ENCODE assay signal across 14 cellular contexts in the genomic region with DNA sequence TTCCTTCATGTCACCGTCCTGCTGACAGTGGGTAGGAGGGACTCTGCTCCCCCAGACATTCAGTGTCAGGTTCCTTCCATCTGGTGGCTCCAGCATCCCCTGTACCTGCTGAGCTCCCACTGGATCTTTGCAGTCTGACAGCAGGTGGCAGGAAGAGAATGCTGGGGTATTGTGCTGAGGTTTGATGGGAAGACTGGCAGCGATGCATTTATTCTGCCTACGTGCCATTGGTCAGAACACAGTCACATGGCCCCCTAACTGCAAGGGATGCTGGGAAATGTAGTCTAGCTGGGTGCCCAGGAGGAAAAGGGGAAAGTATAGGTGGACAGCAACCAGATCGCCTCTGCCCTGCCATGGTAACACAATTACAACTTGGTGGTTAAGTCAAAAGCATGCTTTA. TPM values are rescaled to one million over a fixed set of nuclear protein-coding genes. Genes with fewer than 3 reads are reported as not detected.
DNase-seq lines count a peak whose midpoint lies in the region; ATAC-seq and TF ChIP-seq lines count a peak whose summit lies in the region.
"Had no signal": no experiment of that assay in that cellular context is flagged by ENCODE, and none has a peak within 500 bp of the region (broad histone marks: within the 10 kb centered on the region; RNA-seq: fewer than 3 reads in every experiment).

No MANE protein-coding gene starts in this region.

- H3K27me3 Mint-ChIP-seq in osteocyte (ENCODE audit: unreplicated experiment): peaks cover 34% of the 10 kb centered on the region

- ATAC-seq in HG03378 (IDR thresholded peaks at IDR 0.05; ENCODE audit: unreplicated experiment): no peak
- ATAC-seq: activated naive CD4-positive, alpha-beta T cell treated with anti-CD3 and anti-CD28 coated beads, Interleukin-2, amount 50 U/mL, for 72 hours had no signal

- H3K27ac Mint-ChIP-seq in osteocyte (ENCODE audit: unreplicated experiment): no peak overlapping the region
- H3K27ac Mint-ChIP-seq: activated CD4-positive, alpha-beta memory T cell treated with anti-CD3 and anti-CD28 coated beads, Interleukin-2, amount 10 ng/mL, durations not matched to agents 7 days and 5 days; activated naive CD4-positive, alpha-beta T cell treated with anti-CD3 and anti-CD28 coated beads, Interleukin-2, amount 50 U/mL, for 72 hours had no signal

- DNase-seq in stimulated activated CD4-positive, alpha-beta T cell treated with anti-CD3 and anti-CD28 coated beads, Interleukin-15, amount 100 ng/mL, for 24 hours: peak; percentile 3
- no peak for DNase-seq in stimulated activated CD4-positive, alpha-beta T cell treated with anti-CD3 and anti-CD28 coated beads, Interleukin-4, amount 100 ng/mL, for 1 hour
- DNase-seq in NCI-H69 (lab: John Stamatoyannopoulos, UW) (peak; percentile 48), epithelial cell of esophagus (ENCODE audit: low read depth) (peak; percentile 19), thyroid gland (no peak), HK-2 (ENCODE audit: unreplicated experiment) (no peak), osteocyte (ENCODE audit: extremely low spot score, unreplicated experiment) (no peak)
- DNase-seq: activated CD4-positive, alpha-beta memory T cell treated with anti-CD3 and anti-CD28 coated beads, Interleukin-2, amount 10 ng/mL, durations not matched to agents 7 days and 5 days; KBM-7; NCI-H446 treated with DMSO at 0.1 percent for 48 hours had no signal

- no peaks in the 10 kb centered on the region for H3K9me3 Mint-ChIP-seq in osteocyte (ENCODE audit: unreplicated experiment)

- 77 to 87% methylated on average over 4 of the region's 4 CpGs for WGBS in thyroid gland, 2 donors

- TF ChIP-seq POLR2A in thyroid gland (IDR thresholded peaks at IDR 0.05): no peak

- H3K4me3 Mint-ChIP-seq in osteocyte (ENCODE audit: unreplicated experiment): no peak overlapping the region
- H3K4me3 Mint-ChIP-seq: activated CD4-positive, alpha-beta memory T cell treated with anti-CD3 and anti-CD28 coated beads, Interleukin-2, amount 10 ng/mL, durations not matched to agents 7 days and 5 days had no signal

- H3K27ac ChIP-seq in thyroid gland: no peak overlapping the region
- H3K27ac ChIP-seq: BLaER1 treated with 17β-estradiol and CSF1 and Interleukin-3, amounts not matched to agents 10 nM and 100 nM had no signal

- no peaks in the 10 kb centered on the region for H3K27me3 ChIP-seq in thyroid gland

- no peak for TF ChIP-seq CTCF in epithelial cell of esophagus (IDR thresholded peaks at IDR 0.05; ENCODE audit: insufficient read depth, low read depth, low read length, missing control alignments)
- TF ChIP-seq CTCF in thyroid gland (IDR thresholded peaks at IDR 0.05): no peak
- no peak for TF ChIP-seq CTCF in osteocyte (IDR thresholded peaks at IDR 0.05)

- H3K4me1 ChIP-seq in thyroid gland: no peaks in the 10 kb centered on the region
- H3K4me1 ChIP-seq: HAP-1 had no signal

- H3K4me3 ChIP-seq in epithelial cell of esophagus (ENCODE audit: low read length) (no peak overlapping the region), thyroid gland (replicated peaks in 1 of 3) (no peak overlapping the region)
- H3K4me3 ChIP-seq: BLaER1 treated with 17β-estradiol and CSF1 and Interleukin-3, amounts not matched to agents 10 nM and 100 nM; HAP-1 had no signal

- H3K36me3 ChIP-seq in thyroid gland: no peaks in the 10 kb centered on the region
- H3K36me3 ChIP-seq: BLaER1 treated with 17β-estradiol and CSF1 and Interleukin-3, amounts not matched to agents 10 nM and 100 nM; HAP-1 had no signal

- intact Hi-C loops in thyroid gland (cut with DNase I): no loop called here

- H3K36me3 Mint-ChIP-seq in osteocyte (ENCODE audit: unreplicated experiment): no peaks in the 10 kb centered on the region
- H3K36me3 Mint-ChIP-seq: activated naive CD4-positive, alpha-beta T cell treated with anti-CD3 and anti-CD28 coated beads, Interleukin-2, amount 50 U/mL, for 72 hours had no signal

- no peaks in the 10 kb centered on the region for H3K4me1 Mint-ChIP-seq in osteocyte (ENCODE audit: unreplicated experiment)
- H3K4me1 Mint-ChIP-seq: activated CD4-positive, alpha-beta memory T cell treated with anti-CD3 and anti-CD28 coated beads, Interleukin-2, amount 10 ng/mL, durations not matched to agents 7 days and 5 days had no signal

- H3K9me3 ChIP-seq in thyroid gland: no peaks in the 10 kb centered on the region
- H3K9me3 ChIP-seq: BLaER1 treated with 17β-estradiol and CSF1 and Interleukin-3, amounts not matched to agents 10 nM and 100 nM; HAP-1 had no signal

RNA-seq across cellular contexts. Expression of a gene that starts 44.4 kb away (rescaled TPM):
- total RNA-seq in thyroid gland (10 to 100 TPM in 1 of 4 donors, 1 to 10 TPM in 3; 4.0 to 22.6 (median 8.9) TPM), osteocyte (0.63 and 0.91 TPM in 2 replicates)
- total RNA-seq: activated naive CD4-positive, alpha-beta T cell treated with anti-CD3 and anti-CD28 coated beads, Interleukin-2, amount 50 U/mL, for 72 hours had no signal

Comparison
In these comparisons a context has a peak if more than half of its experiments do, and no peak if none do; other contexts are left out.
1. DNase-seq: peak in stimulated activated CD4-positive, alpha-beta T cell treated with anti-CD3 and anti-CD28 coated beads, Interleukin-15, amount 100 ng/mL, for 24 hours (single experiment), NCI-H69 (single experiment) and epithelial cell of esophagus (single experiment); none in stimulated activated CD4-positive, alpha-beta T cell treated with anti-CD3 and anti-CD28 coated beads, Interleukin-4, amount 100 ng/mL, for 1 hour (single experiment), thyroid gland (0 of 2), HK-2 (single experiment) and osteocyte (single experiment).